Comparison of ENCODE assay signal across 15 cellular contexts in genomic region chr1:183038333-183038876, GRCh38. TPM values are rescaled to one million over a fixed set of nuclear protein-coding genes. Genes with fewer than 3 reads are reported as not detected.
DNase-seq lines count a peak whose midpoint lies in the region; ATAC-seq, FAIRE-seq and TF ChIP-seq lines count a peak whose summit lies in the region.
"Had no signal": no experiment of that assay in that cellular context is flagged by ENCODE, and none has a peak within 500 bp of the region (broad histone marks: within the 10 kb centered on the region; RNA-seq: fewer than 3 reads in every experiment).

No MANE protein-coding gene starts in this region.

- no peak for TF ChIP-seq CTCF in pancreas (IDR thresholded peaks at IDR 0.05)

- H4K20me1 ChIP-seq in BLaER1 = peaks cover 22% of the 10 kb centered on the region; the same call in 1 of the 2 replicates

- ATAC-seq in HG03025 (IDR thresholded peaks at IDR 0.05; ENCODE audit: low FRiP score, unreplicated experiment) = no peak
- ATAC-seq in pancreas = no peak

- H3K9ac ChIP-seq in BLaER1 (no peak overlapping the region), mesenchymal stem cell (ENCODE audit: low read length) (peak overlapping the region; percentile 62), trophoblast cell (ENCODE audit: low read length) (no peak overlapping the region)

- H3K18ac ChIP-seq in mesenchymal stem cell (ENCODE audit: low read depth in 1 of 2, low read length in 2 of 2) = peak overlapping the region; percentile 52 to 86
- H3K18ac ChIP-seq in trophoblast cell (ENCODE audit: low read length) = peak overlapping the region; percentile 71

- H2BK120ac ChIP-seq in mesenchymal stem cell (ENCODE audit: low read depth, low read length) = no peak overlapping the region
- peak overlapping the region; percentile 72 for H2BK120ac ChIP-seq in trophoblast cell (ENCODE audit: insufficient read depth, low read length, poor library complexity)

- H2BK12ac ChIP-seq in mesenchymal stem cell (ENCODE audit: low read length in 2 of 2) = peak overlapping the region in 1 of 2 experiments; percentile 25
- peak overlapping the region; percentile 84 for H2BK12ac ChIP-seq in trophoblast cell (ENCODE audit: low read length)

- no peak for FAIRE-seq in pancreas (lab: Jason Lieb, UNC)
- FAIRE-seq: HTR-8/SVneo had no signal

- peak overlapping the region; percentile 54 for H4K12ac ChIP-seq in trophoblast cell (ENCODE audit: low read depth, low read length)

- H3K14ac ChIP-seq in mesenchymal stem cell (ENCODE audit: low read length in 2 of 2) (no peak overlapping the region), trophoblast cell (ENCODE audit: low read length) (peak overlapping the region; percentile 85)

- peak overlapping the region; percentile 83 for H3K4me2 ChIP-seq in BLaER1
- H3K4me2 ChIP-seq in mesenchymal stem cell (ENCODE audit: low read length, poor library complexity, severe bottlenecking) = no peak overlapping the region
- no peak overlapping the region for H3K4me2 ChIP-seq in trophoblast cell (ENCODE audit: low read length)

- H3K27ac ChIP-seq in BLaER1 (peak overlapping the region; percentile 32; the same call in 1 of the 2 replicates), SJSA1 (peak overlapping the region; percentile 88), mesenchymal stem cell (ENCODE audit: low read length, poor library complexity, severe bottlenecking) (peak overlapping the region; percentile 83), trophoblast cell (ENCODE audit: low read depth, low read length) (no peak overlapping the region), pancreas (no peak overlapping the region)
- H3K27ac ChIP-seq: C4-2B, HL-60 had no signal

- H3K27me3 ChIP-seq in BLaER1 = no peaks in the 10 kb centered on the region
- H3K27me3 ChIP-seq in SJSA1 (replicated peaks) = no peaks in the 10 kb centered on the region
- no peaks in the 10 kb centered on the region for H3K27me3 ChIP-seq in mesenchymal stem cell (ENCODE audit: control insufficient read depth in 1 of 2, insufficient read depth in 1 of 2, low read length in 2 of 2)
- H3K27me3 ChIP-seq in trophoblast cell (ENCODE audit: insufficient read depth, low read length) = no peaks in the 10 kb centered on the region
- H3K27me3 ChIP-seq in pancreas = no peaks in the 10 kb centered on the region

- H3K36me3 ChIP-seq in BLaER1 (peaks cover 31% of the 10 kb centered on the region), SJSA1 (peaks cover 13% of the 10 kb centered on the region; the same call in 1 of the 2 replicates), mesenchymal stem cell (ENCODE audit: control insufficient read depth in 1 of 2, insufficient read depth in 2 of 2, low read depth in 1 of 2, low read length in 2 of 2) (peaks cover 0 to 66% of the 10 kb centered on the region in 2 experiments), trophoblast cell (ENCODE audit: control insufficient read depth in 1 of 2, insufficient read depth in 2 of 2, low read length in 2 of 2) (peaks cover 0 to 2% of the 10 kb centered on the region in 2 experiments), pancreas (no peaks in the 10 kb centered on the region)

- peak overlapping the region; percentile 87 for H4K8ac ChIP-seq in mesenchymal stem cell (ENCODE audit: low read length)
- peak overlapping the region; percentile 54 for H4K8ac ChIP-seq in trophoblast cell (ENCODE audit: low read depth, low read length)

- H4K91ac ChIP-seq in mesenchymal stem cell (ENCODE audit: low read length) (no peak overlapping the region), trophoblast cell (ENCODE audit: low read depth, low read length) (peak overlapping the region; percentile 85)

- peak overlapping the region in 1 of 2 experiments; percentile 79 for H3K4ac ChIP-seq in mesenchymal stem cell (ENCODE audit: low read depth in 1 of 2, low read length in 2 of 2)
- H3K4ac ChIP-seq in trophoblast cell (ENCODE audit: low read depth, low read length) = peak overlapping the region; percentile 97

- H2AK5ac ChIP-seq in mesenchymal stem cell (ENCODE audit: low read length, severe bottlenecking) (peak overlapping the region; percentile 100), trophoblast cell (ENCODE audit: low read length) (peak overlapping the region; percentile 95)

- intact Hi-C loops in pancreas (cut with DNase I) (no loop called here), posterior cingulate gyrus (cut with DNase I) (no loop called here)

- H3K4me1 ChIP-seq in BLaER1 (peaks cover 66% of the 10 kb centered on the region), SJSA1 (replicated peaks) (peaks cover 59% of the 10 kb centered on the region), mesenchymal stem cell (ENCODE audit: control insufficient read depth, insufficient read depth, low read depth, low read length) (peaks cover 13% of the 10 kb centered on the region), trophoblast cell (ENCODE audit: control insufficient read depth in 1 of 2, insufficient read depth in 2 of 2, low read length in 2 of 2) (peaks cover 10 to 23% of the 10 kb centered on the region in 2 experiments), pancreas (peaks cover 0 to 8% (median 0%) of the 10 kb centered on the region in 3 donors)

- WGBS in mesenchymal stem cell = 43% methylated on average over 1 of the region's 4 CpGs
- WGBS in trophoblast cell (ENCODE audit: extremely low coverage, insufficient coverage, insufficient read length) = no CpG with 5 or more reads among the region's 4 CpGs
- 86 to 89% methylated on average over 4 of the region's 4 CpGs for WGBS in pancreas, 2 donors

- H3K4me3 ChIP-seq in BLaER1 = no peak overlapping the region
- no peak overlapping the region for H3K4me3 ChIP-seq in SJSA1
- no peak overlapping the region for H3K4me3 ChIP-seq in mesenchymal stem cell (ENCODE audit: insufficient read depth in 1 of 2, low read depth in 1 of 2, low read length in 2 of 2)
- H3K4me3 ChIP-seq in trophoblast cell (ENCODE audit: low read depth, low read length) = no peak overlapping the region
- H3K4me3 ChIP-seq in pancreas = no peak overlapping the region

- peaks cover 7% of the 10 kb centered on the region for H3K79me2 ChIP-seq in trophoblast cell (ENCODE audit: control insufficient read depth, insufficient read depth, low read length, poor library complexity)

- DNase-seq in SJSA1 (ENCODE audit: low read depth in 1 of 2, low spot score in 2 of 2) (no peak), mesenchymal stem cell (no peak), trophoblast cell (no peak), COLO668 (lab: John Stamatoyannopoulos, UW; ENCODE audit: unreplicated experiment) (no peak), pancreas (no peak), posterior cingulate gyrus (no peak)
- DNase-seq: DMS153, NCI-H1417 treated with DMSO at 0.1 percent for 48 hours, NCI-H1930, RPMI8226 had no signal

- no peaks in the 10 kb centered on the region for H3K9me3 ChIP-seq in BLaER1
- H3K9me3 ChIP-seq in SJSA1 (replicated peaks) = no peaks in the 10 kb centered on the region
- no peaks in the 10 kb centered on the region for H3K9me3 ChIP-seq in mesenchymal stem cell (ENCODE audit: control insufficient read depth, low read length)
- H3K9me3 ChIP-seq in trophoblast cell (ENCODE audit: insufficient read depth, low read depth, low read length) = no peaks in the 10 kb centered on the region
- no peaks in the 10 kb centered on the region for H3K9me3 ChIP-seq in pancreas

- no peak overlapping the region for H2BK15ac ChIP-seq in mesenchymal stem cell (ENCODE audit: low read depth, poor library complexity, severe bottlenecking)

- H2AFZ ChIP-seq in mesenchymal stem cell (ENCODE audit: low read depth, low read length) (no peak overlapping the region), trophoblast cell (ENCODE audit: insufficient read depth, low read length, poor library complexity) (no peak overlapping the region)

- no peak overlapping the region for H3K23ac ChIP-seq in mesenchymal stem cell (ENCODE audit: low read length in 2 of 2)
- H3K23ac ChIP-seq in trophoblast cell (ENCODE audit: low read length) = no peak overlapping the region

- H2BK5ac ChIP-seq in mesenchymal stem cell (ENCODE audit: low read depth, low read length, poor library complexity, severe bottlenecking) (peak overlapping the region; percentile 35), trophoblast cell (ENCODE audit: low read depth, low read length, poor library complexity) (peak overlapping the region; percentile 56)

- H3K79me1 ChIP-seq in mesenchymal stem cell (replicated peaks; ENCODE audit: low read length, poor library complexity, severe bottlenecking) (no peaks in the 10 kb centered on the region), trophoblast cell (ENCODE audit: low read length) (peaks cover 9% of the 10 kb centered on the region)

RNA-seq across cellular contexts. Expression of gene LAMC1, which starts 15.2 kb away (rescaled TPM):
- total RNA-seq in SJSA1 (2014; rRNA removed; shearing (Covaris generic)) = 171 and 220 TPM in 2 replicates
- 334 TPM for polyA plus RNA-seq in mesenchymal stem cell (2013, experiment 1 of 2)
- 324 TPM for polyA plus RNA-seq in mesenchymal stem cell (2013, experiment 2 of 2)
- 230 and 236 TPM in 2 replicates for polyA plus RNA-seq in trophoblast cell (2013)
- 10 to 100 TPM; 16.4 to 50.1 (median 37.0) TPM for total RNA-seq in pancreas
- 10 to 100 TPM; 11.2 to 12.3 TPM for polyA plus RNA-seq in pancreas

Comparison
In these comparisons a context has a peak if more than half of its experiments do, and no peak if none do; other contexts are left out.
1. H3K27ac ChIP-seq: peak in BLaER1 (single experiment), SJSA1 (single experiment) and mesenchymal stem cell (single experiment); none in trophoblast cell (single experiment) and pancreas (0 of 4).